ENCODE assay signal across 1 cellular context in genomic region chr15:60580650-60581415, GRCh38.
TF ChIP-seq lines count a peak whose summit lies in the region.

No MANE protein-coding gene starts in this region.

TF ChIP-seq in HEK293, 187 proteins besides CTCF, POLR2A, EP300 and RAD21 (continued from another document):
- no peak for TF ChIP-seq ZBTB44 (tag by site-specific recombination; IDR thresholded peaks at IDR 0.05)
- no peak for TF ChIP-seq ZXDB (tag by site-specific recombination; IDR thresholded peaks at IDR 0.05)
- TF ChIP-seq ZNF585B (tag by site-specific recombination; IDR thresholded peaks at IDR 0.05) = no peak
- TF ChIP-seq ZNF600 (tag by site-specific recombination; IDR thresholded peaks at IDR 0.05) = no peak
- no peak for TF ChIP-seq ZNF701 (tag by site-specific recombination; IDR thresholded peaks at IDR 0.05)
- TF ChIP-seq HOXA7 (CRISPR knock-in tag; IDR thresholded peaks at IDR 0.05; ENCODE audit: borderline replicate concordance) = no peak
- TF ChIP-seq ZNF416 (tag by site-specific recombination; IDR thresholded peaks at IDR 0.05) = no peak
- TF ChIP-seq ZNF639 (tag by site-specific recombination; IDR thresholded peaks at IDR 0.05) = no peak
- no peak for TF ChIP-seq WT1 (tag by site-specific recombination; IDR thresholded peaks at IDR 0.05)
- no peak for TF ChIP-seq ZBTB49 (tag by site-specific recombination; IDR thresholded peaks at IDR 0.05; ENCODE audit: low read depth)
- TF ChIP-seq ZNF707 (tag by site-specific recombination; IDR thresholded peaks at IDR 0.05) = no peak
- TF ChIP-seq ZNF354C (tag by site-specific recombination; IDR thresholded peaks at IDR 0.05; ENCODE audit: borderline replicate concordance, low read depth) = no peak
- TF ChIP-seq ZNF660 (tag by site-specific recombination; IDR thresholded peaks at IDR 0.05) = no peak
- no peak for TF ChIP-seq ZNF580 (tag by site-specific recombination; IDR thresholded peaks at IDR 0.05)
- TF ChIP-seq ZNF654 (tag by site-specific recombination; IDR thresholded peaks at IDR 0.05; ENCODE audit: low read depth) = no peak
- TF ChIP-seq ZNF292 (tag by site-specific recombination; IDR thresholded peaks at IDR 0.05; ENCODE audit: borderline replicate concordance, low read depth) = no peak
- peak; percentile 53; the same call in 1 of the 2 replicates for TF ChIP-seq SP7 (tag by site-specific recombination; IDR thresholded peaks at IDR 0.05)
- TF ChIP-seq ZNF248 (tag by site-specific recombination; IDR thresholded peaks at IDR 0.05) = no peak
- TF ChIP-seq ZNF394 (tag by site-specific recombination; IDR thresholded peaks at IDR 0.05; ENCODE audit: borderline replicate concordance) = no peak
- no peak for TF ChIP-seq ZNF776 (tag by site-specific recombination; IDR thresholded peaks at IDR 0.05; ENCODE audit: borderline replicate concordance)
- TF ChIP-seq ZNF521 (tag by site-specific recombination; IDR thresholded peaks at IDR 0.05) = no peak
- TF ChIP-seq ZBTB1 (tag by site-specific recombination; IDR thresholded peaks at IDR 0.05) = no peak
- no peak for TF ChIP-seq ZNF626 (tag by site-specific recombination; IDR thresholded peaks at IDR 0.05)
- TF ChIP-seq ZNF335 (tag by site-specific recombination; conservative IDR thresholded peaks at IDR 0.05) = no peak
- TF ChIP-seq ZBTB7A (tag by site-specific recombination; IDR thresholded peaks at IDR 0.05; ENCODE audit: low read depth) = no peak
- no peak for TF ChIP-seq ZBTB21 (tag by site-specific recombination; IDR thresholded peaks at IDR 0.05)
- TF ChIP-seq IKZF3 (tag by site-specific recombination; IDR thresholded peaks at IDR 0.05) = 0 out of 2 replicates have a peak, but pooled peaks have one; percentile 19
- TF ChIP-seq ZNF311 (tag by site-specific recombination; IDR thresholded peaks at IDR 0.05; ENCODE audit: borderline replicate concordance) = no peak
- TF ChIP-seq ZNF544 (tag by site-specific recombination; IDR thresholded peaks at IDR 0.05) = no peak
- TF ChIP-seq PRDM4 (tag by site-specific recombination; IDR thresholded peaks at IDR 0.05) = 0 out of 2 replicates have a peak, but pooled peaks have one; percentile 29
- no peak for TF ChIP-seq ELK4 (IDR thresholded peaks at IDR 0.05; ENCODE audit: borderline replicate concordance, low read depth, low read length)
- TF ChIP-seq ZNF146 (tag by site-specific recombination; IDR thresholded peaks at IDR 0.05) = no peak
- TF ChIP-seq ZNF514 (tag by site-specific recombination; IDR thresholded peaks at IDR 0.05) = no peak
- 0 out of 2 replicates have a peak, but pooled peaks have one; percentile 6 for TF ChIP-seq ZIC2 (tag by site-specific recombination; IDR thresholded peaks at IDR 0.05)
- TF ChIP-seq ZNF341 (tag by site-specific recombination; IDR thresholded peaks at IDR 0.05; ENCODE audit: low read depth) = 0 out of 2 replicates have a peak, but pooled peaks have one; percentile 9
